In the genomic region with DNA sequence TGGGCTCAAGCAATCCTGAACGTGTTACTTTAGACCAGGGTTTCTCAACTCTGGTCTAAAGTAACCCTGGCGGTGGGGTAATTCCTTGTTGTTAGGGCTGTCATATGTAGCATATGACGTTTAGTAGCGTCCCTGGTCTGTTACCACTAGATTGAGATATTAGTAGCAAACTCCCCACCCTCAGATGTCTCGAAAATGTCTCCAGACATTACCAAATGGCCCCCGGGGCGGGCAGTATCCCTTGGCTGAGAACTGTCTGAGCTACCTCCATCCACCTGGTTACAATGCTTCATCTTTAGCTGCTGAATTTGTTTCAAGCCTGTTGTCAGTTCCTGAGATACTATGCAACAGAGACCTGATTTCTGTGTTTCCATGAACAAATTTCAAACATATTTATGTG, we compare ENCODE assay signal across 28 cellular contexts. TPM values are rescaled to one million over a fixed set of nuclear protein-coding genes. Genes with fewer than 3 reads are reported as not detected.
"Had no signal": no experiment of that assay in that cellular context is flagged by ENCODE, and none has a peak within 500 bp of the region (broad histone marks: within the 10 kb centered on the region; RNA-seq: fewer than 3 reads in every experiment).

No MANE protein-coding gene starts in this region.

- FAIRE-seq: islet of Langerhans, keratinocyte had no signal

- H3K27me3 ChIP-seq: colonic mucosa, esophagus squamous epithelium, gastrocnemius medialis, left lung had no signal

- H3K4me3 ChIP-seq: colonic mucosa, esophagus squamous epithelium, gastrocnemius medialis, heart right ventricle, left lung, lower lobe of right lung, mucosa of descending colon had no signal

- DNase-seq: colonic mucosa; cortex of kidney; effector CD8-positive, alpha-beta T cell; effector memory CD8-positive, alpha-beta T cell; erythroblast; esophagus squamous epithelium; foreskin fibroblast; foreskin melanocyte; gastrocnemius medialis; glutamatergic neuron; head of caudate nucleus; heart right ventricle; hippocampal formation; left cardiac atrium; left lung; left ventricle myocardium superior; lower lobe of right lung; mesenchymal stem cell; mucosa of descending colon had no signal

- H3K27ac ChIP-seq: colonic mucosa, epithelial cell of prostate, esophagus squamous epithelium, gastrocnemius medialis, left lung, lower lobe of right lung had no signal

- H3K4me1 ChIP-seq: colonic mucosa had no signal

- ATAC-seq: effector memory CD8-positive, alpha-beta T cell; esophagus mucosa; gastrocnemius medialis; heart right ventricle; left cardiac atrium; left lung; left ventricle myocardium superior; lower lobe of right lung; mucosa of descending colon had no signal

- H3K9me3 ChIP-seq: colonic mucosa, esophagus squamous epithelium, gastrocnemius medialis, heart right ventricle, left lung, lower lobe of right lung, mucosa of descending colon had no signal

- H3K36me3 ChIP-seq: colonic mucosa, esophagus squamous epithelium, gastrocnemius medialis, heart right ventricle, left lung, lower lobe of right lung had no signal

RNA-seq across cellular contexts. Expression of gene CLDN34, which starts 56.7 kb away (rescaled TPM):
- total RNA-seq: chondrocyte, dermis microvascular lymphatic vessel endothelial cell, gastrocnemius medialis, heart right ventricle, kidney epithelial cell, left cardiac atrium, left ventricle myocardium superior, mesenteric fat pad, myocyte had no signal
- polyA plus RNA-seq: heart right ventricle had no signal
